Comparison of ENCODE assay signal across 8 cellular contexts in genomic region chrX:56563231-56564116, GRCh38. TPM values are rescaled to one million over a fixed set of nuclear protein-coding genes. Genes with fewer than 3 reads are reported as not detected.
DNase-seq lines count a peak whose midpoint lies in the region; ATAC-seq and TF ChIP-seq lines count a peak whose summit lies in the region.

Gene UBQLN2, plus strand, starts transcription at chrX:56563627. Its CDS starts 247 bp downstream, at chrX:56563874.

- ATAC-seq in DND-41 (ENCODE audit: insufficient read depth, low read depth) (peak; percentile 79), GM21825 (IDR thresholded peaks at IDR 0.05; ENCODE audit: unreplicated experiment) (peak; percentile 65)

- H3K79me2 ChIP-seq in DND-41 (ENCODE audit: insufficient read depth, low read length) = peaks cover 50% of the 10 kb centered on the region
- peaks cover 49% of the 10 kb centered on the region for H3K79me2 ChIP-seq in neural progenitor cell (ENCODE audit: low read depth)

- H3K36me3 Mint-ChIP-seq in neural progenitor cell = peaks cover 3% of the 10 kb centered on the region

- H3K27me3 ChIP-seq in DND-41 (ENCODE audit: insufficient read depth, low read length, poor library complexity) (no peaks in the 10 kb centered on the region), neural progenitor cell (no peaks in the 10 kb centered on the region)

- H3K9ac ChIP-seq in DND-41 (ENCODE audit: low read depth, low read length) (peak within 1 kb of the TSS; percentile 70), neural progenitor cell (peak within 1 kb of the TSS; percentile 83)

- peaks cover 20% of the 10 kb centered on the region for H3K36me3 ChIP-seq in DND-41 (ENCODE audit: insufficient read depth, low read length)
- peaks cover 9% of the 10 kb centered on the region for H3K36me3 ChIP-seq in neural progenitor cell

- peaks cover 9% of the 10 kb centered on the region for H3K4me1 Mint-ChIP-seq in neural progenitor cell

- no peaks in the 10 kb centered on the region for H3K27me3 Mint-ChIP-seq in neural progenitor cell (ENCODE audit: insufficient read depth, low read depth)

- no peaks in the 10 kb centered on the region for H3K9me3 Mint-ChIP-seq in neural progenitor cell

- no peaks in the 10 kb centered on the region for H3F3A ChIP-seq in neural progenitor cell (ENCODE audit: low read depth)

- H3K27ac ChIP-seq in DND-41 (ENCODE audit: low read length) (peak within 1 kb of the TSS; percentile 93), neural progenitor cell (peak within 1 kb of the TSS; percentile 57)

- H3K4me2 ChIP-seq in DND-41 (ENCODE audit: insufficient read depth, low read length) = peak within 1 kb of the TSS; percentile 95
- H3K4me2 ChIP-seq in neural progenitor cell = peak within 1 kb of the TSS; percentile 80

- H3K4me3 Mint-ChIP-seq in neural progenitor cell = peak within 1 kb of the TSS; percentile 87

- H3K4me3 ChIP-seq in DND-41 (ENCODE audit: low read depth in 1 of 2, low read length in 2 of 2) (peak within 1 kb of the TSS; percentile 51 to 71), fibroblast of villous mesenchyme (ENCODE audit: low read depth, low read length) (peak within 1 kb of the TSS; percentile 74), neural progenitor cell (peak within 1 kb of the TSS; percentile 62)

- H3K27ac Mint-ChIP-seq in neural progenitor cell = peak within 1 kb of the TSS; percentile 87

- H4K20me1 ChIP-seq in DND-41 (ENCODE audit: insufficient read depth, low read length) = peaks cover 20% of the 10 kb centered on the region
- peaks cover 34% of the 10 kb centered on the region for H4K20me1 ChIP-seq in neural progenitor cell (ENCODE audit: low read depth)

- H2AFZ ChIP-seq in DND-41 (ENCODE audit: low read depth, low read length) = peak within 1 kb of the TSS; percentile 69
- peak within 1 kb of the TSS; percentile 21 for H2AFZ ChIP-seq in neural progenitor cell (replicated peaks)

- H3K9me3 ChIP-seq in DND-41 (ENCODE audit: insufficient read depth, low read length, severe bottlenecking) = no peaks in the 10 kb centered on the region
- H3K9me3 ChIP-seq in neural progenitor cell (ENCODE audit: low read depth) = no peaks in the 10 kb centered on the region

- DNase-seq in DND-41 = peak; percentile 82
- peak; percentile 70 for DNase-seq in SHP77 treated with DMSO at 0.1 percent for 48 hours (lab: John Stamatoyannopoulos, UW)
- peak; percentile 91 for DNase-seq in activated effector memory CD4-positive, alpha-beta T cell treated with anti-CD3 and anti-CD28 coated beads, Interleukin-2, amount 50 U/mL, for 16 hours
- DNase-seq in fibroblast of villous mesenchyme (ENCODE audit: low read depth) = peak; percentile 80
- peak; percentile 80 for DNase-seq in neural progenitor cell (ENCODE audit: low spot score)
- DNase-seq in stromal cell of bone marrow (ENCODE audit: low read depth) = peak; percentile 56

- H3K4me1 ChIP-seq in DND-41 (ENCODE audit: insufficient read depth, low read length) (peaks cover 37% of the 10 kb centered on the region), neural progenitor cell (peaks cover 5% of the 10 kb centered on the region)

- TF ChIP-seq CTCF in DND-41 (IDR thresholded peaks at IDR 0.05; ENCODE audit: borderline replicate concordance, extremely low read depth, low read length, poor library complexity, severe bottlenecking) (peak; percentile 35), LNCAP (IDR thresholded peaks at IDR 0.05) (0 out of 2 replicates have a peak, but pooled peaks have one; percentile 18), fibroblast of villous mesenchyme (IDR thresholded peaks at IDR 0.05; ENCODE audit: insufficient read depth, low read depth, low read length) (no peak), neural progenitor cell (IDR thresholded peaks at IDR 0.05) (no peak)

RNA-seq across cellular contexts. Expression of gene UBQLN2, which starts in this region (rescaled TPM):
- 11.9 and 15.1 TPM in 2 replicates for total RNA-seq in fibroblast of villous mesenchyme
- 16.6 and 18.3 TPM in 2 replicates for total RNA-seq in neural progenitor cell (ENCODE audit: low replicate concordance)

Comparison
In these comparisons a context has a peak if more than half of its experiments do, and no peak if none do; other contexts are left out.
1. Peak in every context shown above with its lines: DNase-seq, ATAC-seq, H3K4me3 ChIP-seq and H3K27ac ChIP-seq.
2. CTCF ChIP-seq: peak in DND-41 (single experiment) and LNCAP (single experiment); none in fibroblast of villous mesenchyme (single experiment) and neural progenitor cell (single experiment).